1 cellular context compared by ENCODE assay signal in the genomic region with DNA sequence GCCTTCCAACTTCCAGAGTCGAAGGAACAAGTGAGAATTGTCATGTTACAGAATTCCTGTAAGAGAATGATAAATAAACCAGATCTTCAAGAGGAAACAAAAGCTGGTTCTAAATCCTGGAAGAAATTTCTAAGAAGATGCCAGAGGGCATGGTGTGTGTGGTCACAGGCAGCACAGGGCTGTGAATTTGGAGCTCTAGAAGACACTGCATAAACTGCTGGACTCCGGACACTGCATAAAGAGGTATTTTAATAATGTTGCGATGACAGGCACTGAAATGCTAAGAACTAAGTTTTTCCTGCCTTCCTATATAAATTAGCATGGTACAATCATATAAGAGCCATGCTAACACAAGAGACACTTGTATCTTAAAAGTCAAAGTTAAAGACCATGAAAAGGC.
TF ChIP-seq lines count a peak whose summit lies in the region.

No MANE protein-coding gene starts in this region.

TF ChIP-seq in K562, 482 proteins besides CTCF, POLR2A, EP300 and RAD21 (continued from another document):
- TF ChIP-seq, protein P1, sequence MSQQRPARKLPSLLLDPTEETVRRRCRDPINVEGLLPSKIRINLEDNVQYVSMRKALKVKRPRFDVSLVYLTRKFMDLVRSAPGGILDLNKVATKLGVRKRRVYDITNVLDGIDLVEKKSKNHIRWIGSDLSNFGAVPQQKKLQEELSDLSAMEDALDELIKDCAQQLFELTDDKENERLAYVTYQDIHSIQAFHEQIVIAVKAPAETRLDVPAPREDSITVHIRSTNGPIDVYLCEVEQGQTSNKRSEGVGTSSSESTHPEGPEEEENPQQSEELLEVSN (IDR thresholded peaks at IDR 0.05; ENCODE audit: borderline replicate concordance in 1 of 2, extremely low read depth in 1 of 2, insufficient read depth in 1 of 2, insufficient read length in 1 of 2, low read depth in 1 of 2, low read length in 1 of 2, poor library complexity in 1 of 2, severe bottlenecking in 1 of 2): no peak
- TF ChIP-seq FOXJ2 (tag; IDR thresholded peaks at IDR 0.05) (no peak), L3MBTL2 (IDR thresholded peaks at IDR 0.05) (no peak), GTF2F1 (IDR thresholded peaks at IDR 0.05; ENCODE audit: low read depth, low read length) (no peak), ZKSCAN1 (IDR thresholded peaks at IDR 0.05; ENCODE audit: low read depth, low read length) (no peak), STAG1 (CRISPR knock-in tag; IDR thresholded peaks at IDR 0.05; ENCODE audit: borderline replicate concordance) (no peak), SMARCE1 (IDR thresholded peaks at IDR 0.05) (no peak), KDM4B (IDR thresholded peaks at IDR 0.05; ENCODE audit: borderline replicate concordance in 2 of 2, low read depth in 1 of 2) (no peak), ZNF77 (CRISPR knock-in tag; IDR thresholded peaks at IDR 0.05) (no peak), ETS2 (tag; IDR thresholded peaks at IDR 0.05; ENCODE audit: borderline replicate concordance, poor library complexity, severe bottlenecking) (no peak), DNMT1 (IDR thresholded peaks at IDR 0.05) (no peak), SRSF9 (IDR thresholded peaks at IDR 0.05; ENCODE audit: borderline replicate concordance, low read depth, low read length) (no peak), YBX1 (IDR thresholded peaks at IDR 0.05) (no peak), HMG20A (CRISPR knock-in tag; conservative IDR thresholded peaks at IDR 0.05) (no peak), NUFIP1 (IDR thresholded peaks at IDR 0.05; ENCODE audit: partially characterized antibody) (no peak), XRCC4 (IDR thresholded peaks at IDR 0.05; ENCODE audit: extremely low read depth, insufficient read depth, insufficient read length) (no peak), RFX7 (CRISPR knock-in tag; IDR thresholded peaks at IDR 0.05) (no peak)
TF ChIP-seq in K562: peak in this region for 0.
